In the genomic region with DNA sequence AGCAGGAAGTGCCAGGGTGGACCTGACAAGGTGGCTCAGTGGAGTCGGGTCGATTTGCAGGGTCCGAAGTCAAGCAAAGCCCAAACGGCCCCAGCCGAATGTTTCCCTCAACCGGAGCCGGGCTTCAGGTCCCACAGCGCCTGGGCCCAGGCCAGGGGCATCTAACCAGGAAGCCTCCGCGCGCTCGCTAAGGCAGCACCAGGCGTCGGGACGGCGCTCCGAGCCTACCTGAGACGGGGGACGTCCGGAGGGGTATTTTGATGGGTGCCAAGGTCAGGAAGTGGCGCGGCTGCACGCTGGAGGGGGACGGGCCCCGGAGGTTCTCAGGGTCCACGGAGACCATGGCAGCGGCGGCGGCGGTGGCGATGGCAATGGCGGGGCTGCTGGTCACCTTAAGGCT, we compare ENCODE assay signal across 23 cellular contexts. TPM values are rescaled to one million over a fixed set of nuclear protein-coding genes. Genes with fewer than 3 reads are reported as not detected.
"Had no signal": no experiment of that assay in that cellular context is flagged by ENCODE, and none has a peak within 500 bp of the region (broad histone marks: within the 10 kb centered on the region; RNA-seq: fewer than 3 reads in every experiment).

No MANE protein-coding gene starts in this region.

- FAIRE-seq: K562, RCC 7860 had no signal

- H3K4me1 Mint-ChIP-seq: IgD-negative memory B cell had no signal

- H3K9ac ChIP-seq: KMS-11, SK-N-SH had no signal

- H3K4me3 Mint-ChIP-seq: IgD-negative memory B cell had no signal

- ATAC-seq: K562 had no signal

- H3K4me2 ChIP-seq: KMS-11, SK-N-SH had no signal

- H3K9me3 Mint-ChIP-seq: IgD-negative memory B cell had no signal

- H3K36me3 Mint-ChIP-seq: IgD-negative memory B cell had no signal

- H3K4me3 ChIP-seq: K562 had no signal

- DNase-seq: Kasumi-1, MM.1S, NCI-H1092 treated with DMSO at 0.1 percent for 48 hours, NCI-H1436, NCI-H187, NCI-H2029, NCI-H2081 treated with DMSO at 0.1 percent for 48 hours, NCI-H2171, NCI-H226, NCI-H446, NCI-H510A, NCI-H524 treated with DMSO at 0.1 percent for 48 hours, NCI-H69, NCI-H774, RPMI8226, SHP77, SK-N-SH had no signal

- H3K27ac Mint-ChIP-seq: IgD-negative memory B cell had no signal

- H3K9me3 ChIP-seq: SK-N-SH had no signal

- H3K27ac ChIP-seq: KMS-11 had no signal

RNA-seq across cellular contexts. Expression of gene TCERG1L, which starts 51.5 kb away (rescaled TPM):
- total RNA-seq: HT1080, K562, M059J had no signal
- polyA plus RNA-seq: IgD-negative memory B cell, K562, SK-N-SH had no signal
